Comparison of ENCODE assay signal across 1 cellular context in the genomic region with DNA sequence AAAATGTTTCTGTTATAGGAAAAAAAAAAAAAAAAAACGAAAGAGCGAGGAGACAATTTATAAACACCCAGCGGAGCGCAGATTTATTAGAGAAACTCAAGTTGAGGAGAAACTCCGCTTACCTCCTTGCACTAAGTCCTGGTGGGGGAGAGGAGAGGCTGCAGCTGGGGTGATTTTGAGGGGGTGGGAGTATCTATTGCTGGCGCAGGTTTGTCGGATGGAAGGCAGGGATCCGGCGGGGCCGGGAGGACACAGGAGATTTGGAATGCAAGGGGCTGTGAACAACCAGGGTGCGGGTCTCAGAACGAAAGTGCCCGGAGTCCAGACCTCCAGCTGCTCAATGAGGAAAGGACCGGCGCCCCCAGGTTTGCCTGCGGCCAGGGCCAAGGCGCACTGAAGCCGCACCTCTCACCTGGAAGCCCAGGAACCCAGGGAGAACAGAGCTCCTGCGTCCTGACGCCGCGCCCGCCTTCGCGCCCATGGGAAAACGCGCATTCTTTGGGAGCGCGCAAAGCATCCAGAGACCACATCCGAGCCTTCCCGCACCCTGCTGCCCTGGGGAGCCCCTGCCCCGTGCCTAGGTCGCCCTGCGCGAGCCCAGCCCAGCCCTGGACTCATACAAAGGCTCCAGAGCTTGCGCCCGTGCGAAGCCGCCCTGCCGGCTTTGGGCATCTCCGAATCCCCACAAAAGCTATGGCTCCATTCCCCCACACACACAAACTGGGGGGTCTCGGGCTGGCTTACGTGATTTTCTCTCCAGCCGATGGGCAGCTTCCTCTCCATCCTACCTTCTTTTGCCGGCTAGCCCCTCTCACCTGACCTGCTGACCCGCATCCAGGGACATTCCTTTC.
TF ChIP-seq lines count a peak whose summit lies in the region.

No MANE protein-coding gene starts in this region.

TF ChIP-seq in endothelial cell of umbilical vein, 7 proteins besides CTCF, POLR2A, EP300 and RAD21:
- no peak for TF ChIP-seq FOS (IDR thresholded peaks at IDR 0.05; ENCODE audit: borderline replicate concordance, insufficient read depth, low read length)
- peak; percentile 98 for TF ChIP-seq EZH2 (IDR thresholded peaks at IDR 0.05; ENCODE audit: borderline replicate concordance, low read depth, low read length, severe bottlenecking)
TF ChIP-seq in endothelial cell of umbilical vein: peak in this region for 1.
